31 cellular contexts compared by ENCODE assay signal in the genomic region with DNA sequence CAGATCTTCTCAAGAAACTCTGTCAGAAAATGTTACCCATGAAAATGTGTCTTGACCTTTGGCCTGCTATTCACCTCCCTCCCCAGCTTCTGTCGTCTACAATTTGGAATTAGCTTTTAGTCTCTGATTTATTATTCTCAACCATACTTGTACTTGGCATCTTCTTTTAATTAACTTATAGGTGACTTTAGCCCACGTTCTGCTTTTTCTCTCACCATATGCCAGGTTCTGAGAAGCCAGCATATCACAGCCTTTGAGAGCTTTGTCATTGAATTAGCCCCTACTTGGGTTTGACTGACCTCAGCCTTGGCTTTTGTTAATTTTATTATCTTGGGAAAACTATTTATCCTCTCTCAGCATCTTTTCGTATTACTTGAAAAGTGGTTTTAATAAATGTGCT.
"Had no signal": no experiment of that assay in that cellular context is flagged by ENCODE, and none has a peak within 500 bp of the region (broad histone marks: within the 10 kb centered on the region; RNA-seq: fewer than 3 reads in every experiment).

No MANE protein-coding gene starts in this region.

- H3K27ac ChIP-seq: adrenal gland, body of pancreas, brain microvascular endothelial cell, breast epithelium, VCaP had no signal

- DNase-seq: activated B cell treated with CpG ODN at 0.5 μM for 24 hours; activated CD4-positive, alpha-beta memory T cell treated with anti-CD3 and anti-CD28 coated beads for 36 hours; activated CD4-positive, alpha-beta T cell treated with anti-CD3 and anti-CD28 coated beads for 4 hours; activated CD4-positive, alpha-beta T cell treated with anti-CD3 and anti-CD28 coated beads, Interleukin-2, amount 10 ng/mL, durations not matched to agents 24 days and 14 days; activated CD4-positive, alpha-beta T cell treated with anti-CD3 and anti-CD28 coated beads, Interleukin-2, amount 50 U/mL, for 1 hour; activated CD4-positive, alpha-beta T cell treated with anti-CD3 and anti-CD28 coated beads, Interleukin-2, amount 50 U/mL, for 4 hours; activated CD4-positive, CD25-positive, alpha-beta regulatory T cell treated with anti-CD3 and anti-CD28 coated beads, Interleukin-2, amount 50 U/mL, for 72 hours; activated CD8-positive, alpha-beta memory T cell treated with anti-CD3 and anti-CD28 coated beads, Interleukin-2, amount 50 U/mL, for 4 hours; activated CD8-positive, alpha-beta T cell treated with anti-CD3 and anti-CD28 coated beads for 36 hours; activated effector memory CD4-positive, alpha-beta T cell treated with anti-CD3 and anti-CD28 coated beads, Interleukin-2, amount 50 U/mL, for 16 hours; activated gamma-delta T cell treated with Interleukin-2 at 50 U/mL for 16 hours; activated naive CD4-positive, alpha-beta T cell; activated naive CD4-positive, alpha-beta T cell treated with anti-CD3 and anti-CD28 coated beads for 36 hours; activated naive CD4-positive, alpha-beta T cell treated with anti-CD3 and anti-CD28 coated beads, Interleukin-2, amount 50 U/mL, for 16 hours; activated naive CD8-positive, alpha-beta T cell treated with anti-CD3 and anti-CD28 coated beads for 36 hours; activated T-cell treated with anti-CD3 and anti-CD28 coated beads for 4 hours; activated T-cell treated with anti-CD3 and anti-CD28 coated beads, Interleukin-2, amount 50 U/mL, for 1 hour; activated T-cell treated with anti-CD3 and anti-CD28 coated beads, Interleukin-2, amount 50 U/mL, for 4 hours; activated T-cell treated with anti-CD3 and anti-CD28 coated beads, Interleukin-2, amount 50 U/mL, for 72 hours; adrenal gland; amniotic stem cell; aorta; body of pancreas; brain microvascular endothelial cell; central memory CD4-positive, alpha-beta T cell; T-helper 2 cell; T-helper 9 cell had no signal

- H3K4me3 ChIP-seq: adrenal gland, body of pancreas, breast epithelium had no signal

- H3K9me3 ChIP-seq: adrenal gland, body of pancreas, breast epithelium had no signal

- H3K36me3 ChIP-seq: adrenal gland, brain microvascular endothelial cell, breast epithelium had no signal

- H3K27me3 ChIP-seq: adrenal gland, body of pancreas, brain microvascular endothelial cell, breast epithelium had no signal

- H3K4me1 ChIP-seq: adrenal gland, body of pancreas, breast epithelium had no signal

- ATAC-seq: activated CD8-positive, alpha-beta T cell treated with anti-CD3 and anti-CD28 coated beads for 36 hours; activated naive CD4-positive, alpha-beta T cell treated with anti-CD3 and anti-CD28 coated beads, Interleukin-2, amount 50 U/mL, for 72 hours; activated T-cell treated with anti-CD3 and anti-CD28 coated beads, Interleukin-2, amount 50 U/mL, for 4 hours; activated T-cell treated with anti-CD3 and anti-CD28 coated beads, Interleukin-2, amount 50 U/mL, for 72 hours; activated T-helper 17 cell treated with anti-CD3 and anti-CD28 coated beads, Interleukin-2, amount 50 U/mL, for 72 hours; body of pancreas had no signal
